ENCODE assay signal across 8 cellular contexts in the genomic region with DNA sequence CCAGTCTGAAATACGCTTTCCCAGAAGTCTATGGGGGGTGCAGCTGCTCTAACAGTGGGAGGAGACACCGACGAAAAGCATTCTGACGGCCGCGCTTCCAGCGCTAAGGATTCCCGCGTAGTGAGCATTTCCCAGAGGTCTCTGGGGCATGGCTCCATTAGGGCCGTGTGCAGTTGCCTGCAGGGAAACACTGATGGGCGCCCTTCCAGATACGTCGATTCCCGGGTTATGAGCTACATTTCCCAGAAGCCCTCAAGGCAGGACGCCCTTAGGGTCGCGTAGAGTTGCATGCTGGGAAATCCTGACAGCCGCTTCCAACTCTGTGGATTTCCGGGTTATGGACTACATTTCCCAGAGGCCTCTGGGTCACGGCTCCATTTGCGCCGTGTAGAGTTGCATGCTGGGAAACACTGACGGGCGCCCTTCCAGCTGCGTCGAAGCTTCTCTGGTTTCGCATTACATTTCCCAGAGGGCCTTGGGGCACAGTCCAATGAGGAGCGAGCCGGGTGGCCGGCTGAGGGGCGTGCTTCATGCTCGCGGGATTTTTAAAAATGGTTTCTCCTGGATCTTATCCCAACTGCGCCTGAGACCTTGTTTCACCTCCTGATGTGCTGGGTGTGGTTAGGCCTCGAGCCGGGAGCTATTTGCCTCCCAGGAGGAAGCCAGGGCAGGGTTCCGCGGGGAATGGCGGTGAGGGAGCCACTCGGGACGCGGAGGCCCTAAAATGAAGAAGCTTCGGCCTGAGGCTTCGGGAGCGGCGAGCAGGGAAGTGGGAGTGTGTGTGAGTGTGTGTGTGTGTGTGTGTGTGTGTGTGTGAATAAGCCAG. TPM values are rescaled to one million over a fixed set of nuclear protein-coding genes. Genes with fewer than 3 reads are reported as not detected.
DNase-seq lines count a peak whose midpoint lies in the region; ATAC-seq and TF ChIP-seq lines count a peak whose summit lies in the region.

No MANE protein-coding gene starts in this region.

- TF ChIP-seq RAD21 in liver (IDR thresholded peaks at IDR 0.05) = peak in 1 of 2 donors; percentile 14

- peak overlapping the region; percentile 63 for H3K4me3 ChIP-seq in AG09309 (ENCODE audit: control insufficient read depth, low read depth, low read length)
- peak overlapping the region; percentile 60 to 84 (median 70) for H3K4me3 ChIP-seq in liver (ENCODE audit: low read depth in 1 of 3, low read length in 3 of 3)

- 3% methylated on average over 46 of the region's 46 CpGs for WGBS in liver

- H3K27ac ChIP-seq in liver (ENCODE audit: low read depth in 1 of 2, low read length in 2 of 2) = peak overlapping the region; percentile 77 to 82

- ATAC-seq in GM18909 (IDR thresholded peaks at IDR 0.05; ENCODE audit: poor library complexity, unreplicated experiment) = peak; percentile 96
- peak; percentile 98 for ATAC-seq in HG03175 (IDR thresholded peaks at IDR 0.05; ENCODE audit: unreplicated experiment)

- peaks cover 11 to 23% (median 16%) of the 10 kb centered on the region in 4 donors for H3K9me3 ChIP-seq in liver (ENCODE audit: control insufficient read depth in 4 of 4, low read length in 3 of 4)

- TF ChIP-seq CTCF in AG09309 (IDR thresholded peaks at IDR 0.05; ENCODE audit: control insufficient read depth, insufficient read depth, low read depth, low read length, missing control alignments) = no peak
- TF ChIP-seq CTCF in liver (IDR thresholded peaks at IDR 0.05; ENCODE audit: low read depth, low read length, missing input control) = no peak

- H3K4me1 ChIP-seq in liver (ENCODE audit: control insufficient read depth in 4 of 4, insufficient read depth in 4 of 4, low read length in 3 of 4) = peaks cover 4 to 11% (median 9%) of the 10 kb centered on the region in 4 donors

- no peaks in the 10 kb centered on the region for H3K27me3 ChIP-seq in liver (ENCODE audit: control insufficient read depth in 4 of 4, insufficient read depth in 4 of 4, low read length in 3 of 4)

- DNase-seq in AG09309 (ENCODE audit: low read depth) (peak; percentile 93), NCI-H446 treated with DMSO at 0.1 percent for 48 hours (lab: John Stamatoyannopoulos, UW) (peak; percentile 77), dermis microvascular lymphatic vessel endothelial cell (ENCODE audit: low read depth in 2 of 2) (peak; percentile 99)
- peak; percentile 86 for DNase-seq in activated CD4-positive, alpha-beta T cell treated with anti-CD3 and anti-CD28 coated beads, Interleukin-2, amount 50 U/mL, for 4 hours
- peak; percentile 81 for DNase-seq in stimulated activated CD4-positive, alpha-beta T cell treated with anti-CD3 and anti-CD28 coated beads, Interleukin-4, amount 100 ng/mL, for 1 hour

- peak overlapping the region in 1 of 2 donors; percentile 59 for H3K9ac ChIP-seq in liver (ENCODE audit: low read depth in 1 of 2, low read length in 2 of 2)

- H3K36me3 ChIP-seq in liver (ENCODE audit: control insufficient read depth in 4 of 4, insufficient read depth in 3 of 4, low read depth in 1 of 4, low read length in 3 of 4) = no peaks in the 10 kb centered on the region

TF ChIP-seq in liver, 16 proteins besides CTCF, POLR2A, EP300 and RAD21:
- TF ChIP-seq FOXA2 (IDR thresholded peaks at IDR 0.05) (no peak), GABPA (IDR thresholded peaks at IDR 0.05 in 1 of 2, conservative IDR thresholded peaks at IDR 0.05 in 1 of 2) (peak; percentile 42 to 90), TAF1 (conservative IDR thresholded peaks at IDR 0.05) (peak; percentile 53), HNF4A (conservative IDR thresholded peaks at IDR 0.05) (peak; percentile 35 to 43), NR2F2 (IDR thresholded peaks at IDR 0.05) (peak; percentile 92), RXRA (IDR thresholded peaks at IDR 0.05) (peak; percentile 60 to 67), YY1 (IDR thresholded peaks at IDR 0.05) (peak; percentile 97), SP1 (IDR thresholded peaks at IDR 0.05) (peak; percentile 84), EGR1 (IDR thresholded peaks at IDR 0.05; ENCODE audit: low read depth in 2 of 2) (peak; percentile 23 to 81), JUND (IDR thresholded peaks at IDR 0.05) (peak in 1 of 2 donors; percentile 40), HNF4G (IDR thresholded peaks at IDR 0.05) (no peak), FOXA1 (IDR thresholded peaks at IDR 0.05) (no peak)
- TF ChIP-seq, protein P1, sequence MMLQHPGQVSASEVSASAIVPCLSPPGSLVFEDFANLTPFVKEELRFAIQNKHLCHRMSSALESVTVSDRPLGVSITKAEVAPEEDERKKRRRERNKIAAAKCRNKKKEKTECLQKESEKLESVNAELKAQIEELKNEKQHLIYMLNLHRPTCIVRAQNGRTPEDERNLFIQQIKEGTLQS (IDR thresholded peaks at IDR 0.05) = peak; percentile 48
- TF ChIP-seq, protein P2, sequence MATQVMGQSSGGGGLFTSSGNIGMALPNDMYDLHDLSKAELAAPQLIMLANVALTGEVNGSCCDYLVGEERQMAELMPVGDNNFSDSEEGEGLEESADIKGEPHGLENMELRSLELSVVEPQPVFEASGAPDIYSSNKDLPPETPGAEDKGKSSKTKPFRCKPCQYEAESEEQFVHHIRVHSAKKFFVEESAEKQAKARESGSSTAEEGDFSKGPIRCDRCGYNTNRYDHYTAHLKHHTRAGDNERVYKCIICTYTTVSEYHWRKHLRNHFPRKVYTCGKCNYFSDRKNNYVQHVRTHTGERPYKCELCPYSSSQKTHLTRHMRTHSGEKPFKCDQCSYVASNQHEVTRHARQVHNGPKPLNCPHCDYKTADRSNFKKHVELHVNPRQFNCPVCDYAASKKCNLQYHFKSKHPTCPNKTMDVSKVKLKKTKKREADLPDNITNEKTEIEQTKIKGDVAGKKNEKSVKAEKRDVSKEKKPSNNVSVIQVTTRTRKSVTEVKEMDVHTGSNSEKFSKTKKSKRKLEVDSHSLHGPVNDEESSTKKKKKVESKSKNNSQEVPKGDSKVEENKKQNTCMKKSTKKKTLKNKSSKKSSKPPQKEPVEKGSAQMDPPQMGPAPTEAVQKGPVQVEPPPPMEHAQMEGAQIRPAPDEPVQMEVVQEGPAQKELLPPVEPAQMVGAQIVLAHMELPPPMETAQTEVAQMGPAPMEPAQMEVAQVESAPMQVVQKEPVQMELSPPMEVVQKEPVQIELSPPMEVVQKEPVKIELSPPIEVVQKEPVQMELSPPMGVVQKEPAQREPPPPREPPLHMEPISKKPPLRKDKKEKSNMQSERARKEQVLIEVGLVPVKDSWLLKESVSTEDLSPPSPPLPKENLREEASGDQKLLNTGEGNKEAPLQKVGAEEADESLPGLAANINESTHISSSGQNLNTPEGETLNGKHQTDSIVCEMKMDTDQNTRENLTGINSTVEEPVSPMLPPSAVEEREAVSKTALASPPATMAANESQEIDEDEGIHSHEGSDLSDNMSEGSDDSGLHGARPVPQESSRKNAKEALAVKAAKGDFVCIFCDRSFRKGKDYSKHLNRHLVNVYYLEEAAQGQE (IDR thresholded peaks at IDR 0.05) = peak; percentile 61
- TF ChIP-seq, protein P3, sequence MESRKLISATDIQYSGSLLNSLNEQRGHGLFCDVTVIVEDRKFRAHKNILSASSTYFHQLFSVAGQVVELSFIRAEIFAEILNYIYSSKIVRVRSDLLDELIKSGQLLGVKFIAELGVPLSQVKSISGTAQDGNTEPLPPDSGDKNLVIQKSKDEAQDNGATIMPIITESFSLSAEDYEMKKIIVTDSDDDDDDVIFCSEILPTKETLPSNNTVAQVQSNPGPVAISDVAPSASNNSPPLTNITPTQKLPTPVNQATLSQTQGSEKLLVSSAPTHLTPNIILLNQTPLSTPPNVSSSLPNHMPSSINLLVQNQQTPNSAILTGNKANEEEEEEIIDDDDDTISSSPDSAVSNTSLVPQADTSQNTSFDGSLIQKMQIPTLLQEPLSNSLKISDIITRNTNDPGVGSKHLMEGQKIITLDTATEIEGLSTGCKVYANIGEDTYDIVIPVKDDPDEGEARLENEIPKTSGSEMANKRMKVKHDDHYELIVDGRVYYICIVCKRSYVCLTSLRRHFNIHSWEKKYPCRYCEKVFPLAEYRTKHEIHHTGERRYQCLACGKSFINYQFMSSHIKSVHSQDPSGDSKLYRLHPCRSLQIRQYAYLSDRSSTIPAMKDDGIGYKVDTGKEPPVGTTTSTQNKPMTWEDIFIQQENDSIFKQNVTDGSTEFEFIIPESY (IDR thresholded peaks at IDR 0.05) = peak; percentile 96
- TF ChIP-seq, protein P4, sequence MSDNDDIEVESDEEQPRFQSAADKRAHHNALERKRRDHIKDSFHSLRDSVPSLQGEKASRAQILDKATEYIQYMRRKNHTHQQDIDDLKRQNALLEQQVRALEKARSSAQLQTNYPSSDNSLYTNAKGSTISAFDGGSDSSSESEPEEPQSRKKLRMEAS (IDR thresholded peaks at IDR 0.05) = peak; percentile 84
TF ChIP-seq in liver: peak in this region for 13.

RNA-seq across cellular contexts. Expression of a gene that starts 17.2 kb away (rescaled TPM):
- total RNA-seq in dermis microvascular lymphatic vessel endothelial cell = 4.2 and 7.2 TPM in 2 replicates
- total RNA-seq in liver = 1 to 10 TPM; 6.9 to 9.7 TPM
- 1 to 10 TPM; 2.8 to 4.6 TPM for polyA plus RNA-seq in liver

RNA-seq across cellular contexts. Expression of a gene that starts 53.2 kb away (rescaled TPM):
- 2.7 and 6.2 TPM in 2 replicates for total RNA-seq in dermis microvascular lymphatic vessel endothelial cell
- 1 to 10 TPM; 1.9 to 4.1 TPM for total RNA-seq in liver
- under 1 TPM; 0.35 to 0.57 TPM for polyA plus RNA-seq in liver

Comparison
In these comparisons a context has a peak if more than half of its experiments do, and no peak if none do; other contexts are left out.
1. Peak in every context shown above with its lines: DNase-seq, ATAC-seq, H3K4me3 ChIP-seq and H3K27ac ChIP-seq.